ENCODE assay signal across 6 cellular contexts in the genomic region with DNA sequence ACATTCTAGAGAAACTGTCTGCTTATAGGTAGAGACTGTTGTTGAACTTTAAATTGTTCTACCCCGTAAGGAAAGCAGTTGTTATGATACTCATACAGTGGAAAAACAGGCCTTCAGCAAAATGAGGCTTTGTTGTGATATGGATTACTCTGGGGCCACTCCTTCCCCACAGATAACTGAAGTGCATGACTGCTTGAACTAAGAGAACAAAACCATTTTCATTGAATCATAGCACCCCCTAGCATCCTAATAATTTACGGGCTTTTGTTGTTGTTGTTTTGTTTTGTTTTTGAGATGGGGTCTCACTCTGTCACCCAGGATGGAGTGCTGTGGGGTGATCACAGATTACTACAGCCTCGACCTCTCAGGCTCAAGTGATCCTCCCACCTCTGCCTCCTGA. TPM values are rescaled to one million over a fixed set of nuclear protein-coding genes. Genes with fewer than 3 reads are reported as not detected.
DNase-seq lines count a peak whose midpoint lies in the region; ATAC-seq and TF ChIP-seq lines count a peak whose summit lies in the region.
"Not testable (repeated sequence)": the region's sequence is repeated elsewhere in the genome, so short reads cannot be mapped to it uniquely, and the experiment has no call there.

No MANE protein-coding gene starts in this region.

- peak; percentile 17 for TF ChIP-seq CTCF in GM13977 (IDR thresholded peaks at IDR 0.05; ENCODE audit: extremely low read depth, insufficient read depth, missing control alignments)
- not testable (repeated sequence) for TF ChIP-seq CTCF in PC-3 (conservative IDR thresholded peaks at IDR 0.05; ENCODE audit: low read depth, low read length)
- TF ChIP-seq CTCF in MCF 10A (IDR thresholded peaks at IDR 0.05; ENCODE audit: unreplicated experiment): peak; percentile 16

- peak overlapping the region; percentile 62 for H3K27ac Mint-ChIP-seq in activated CD4-positive, alpha-beta T cell treated with anti-CD3 and anti-CD28 coated beads, Interleukin-2, amount 10 ng/mL, durations not matched to agents 7 days and 5 days
- not testable (repeated sequence) for H3K27ac Mint-ChIP-seq in MCF 10A (ENCODE audit: low read depth, unreplicated experiment)
- peak overlapping the region in 7 of 9 donors; percentile 33 to 85 (median 61) for H3K27ac Mint-ChIP-seq in naive thymus-derived CD4-positive, alpha-beta T cell

- ATAC-seq in PC-3; naive thymus-derived CD4-positive, alpha-beta T cell: not testable (repeated sequence)
- ATAC-seq in left lobe of liver: peak; percentile 36

- peaks cover 35% of the 10 kb centered on the region for H3K36me3 Mint-ChIP-seq in activated CD4-positive, alpha-beta T cell treated with anti-CD3 and anti-CD28 coated beads, Interleukin-2, amount 10 ng/mL, durations not matched to agents 7 days and 5 days (ENCODE audit: low read depth)
- H3K36me3 Mint-ChIP-seq in MCF 10A (ENCODE audit: insufficient read depth, unreplicated experiment): peaks cover 17% of the 10 kb centered on the region
- peaks cover 0 to 37% (median 5%) of the 10 kb centered on the region in 5 donors for H3K36me3 Mint-ChIP-seq in naive thymus-derived CD4-positive, alpha-beta T cell

- not testable (repeated sequence) for H3K4me1 ChIP-seq in PC-3 (ENCODE audit: insufficient read depth, low read length)
- H3K4me1 ChIP-seq in naive thymus-derived CD4-positive, alpha-beta T cell (ENCODE audit: control insufficient read depth in 2 of 2, insufficient read depth in 2 of 2, low read length in 2 of 2): peaks cover 0 to 34% of the 10 kb centered on the region in 2 donors

- H2AFZ ChIP-seq in PC-3 (ENCODE audit: low read length): not testable (repeated sequence)

- not testable (repeated sequence) for DNase-seq in GM13977 (ENCODE audit: low spot score); activated CD4-positive, alpha-beta T cell treated with anti-CD3 and anti-CD28 coated beads, Interleukin-2, amount 10 ng/mL, durations not matched to agents 7 days and 5 days; MCF 10A (ENCODE audit: unreplicated experiment); left lobe of liver (ENCODE audit: low spot score); naive thymus-derived CD4-positive, alpha-beta T cell
- peak; percentile 4 for DNase-seq in PC-3

- H3F3A ChIP-seq in PC-3 (ENCODE audit: low read length, unreplicated experiment): not testable (repeated sequence)

- in situ Hi-C loops in GM13977 (cut with MboI; ENCODE audit: low pct_unique_long_range_greater_than_20kb, low sequenced_read_pairs, unreplicated experiment): not testable (repeated sequence)

- not testable (repeated sequence) for H3K9me2 ChIP-seq in PC-3 (replicated peaks; ENCODE audit: low read length)

- H3K4me1 Mint-ChIP-seq in activated CD4-positive, alpha-beta T cell treated with anti-CD3 and anti-CD28 coated beads, Interleukin-2, amount 10 ng/mL, durations not matched to agents 7 days and 5 days: peaks cover 42% of the 10 kb centered on the region
- not testable (repeated sequence) for H3K4me1 Mint-ChIP-seq in MCF 10A (ENCODE audit: insufficient read depth, unreplicated experiment)
- H3K4me1 Mint-ChIP-seq in naive thymus-derived CD4-positive, alpha-beta T cell: peaks cover 14 to 55% (median 45%) of the 10 kb centered on the region in 7 donors

- H3K9ac ChIP-seq in PC-3 (ENCODE audit: low read length): not testable (repeated sequence)

- H3K27me3 ChIP-seq in PC-3 (ENCODE audit: low read length); naive thymus-derived CD4-positive, alpha-beta T cell (ENCODE audit: control insufficient read depth in 2 of 2, insufficient read depth in 2 of 2, low read length in 2 of 2): not testable (repeated sequence)

- H3K4me3 ChIP-seq in PC-3 (ENCODE audit: low read length); naive thymus-derived CD4-positive, alpha-beta T cell (ENCODE audit: low read length): not testable (repeated sequence)

- H3K9me3 Mint-ChIP-seq in activated CD4-positive, alpha-beta T cell treated with anti-CD3 and anti-CD28 coated beads, Interleukin-2, amount 10 ng/mL, durations not matched to agents 7 days and 5 days; MCF 10A (ENCODE audit: unreplicated experiment); naive thymus-derived CD4-positive, alpha-beta T cell: not testable (repeated sequence)

- not testable (repeated sequence) for BruUV-seq in PC-3 (replicated peaks; lab: Mats Ljungman, UMichigan); MCF 10A (replicated peaks; lab: Mats Ljungman, UMichigan)

- H3K4me3 Mint-ChIP-seq in activated CD4-positive, alpha-beta T cell treated with anti-CD3 and anti-CD28 coated beads, Interleukin-2, amount 10 ng/mL, durations not matched to agents 7 days and 5 days; MCF 10A (ENCODE audit: unreplicated experiment); naive thymus-derived CD4-positive, alpha-beta T cell: not testable (repeated sequence)

- H3K36me3 ChIP-seq in PC-3 (ENCODE audit: low read depth, low read length); naive thymus-derived CD4-positive, alpha-beta T cell (ENCODE audit: control insufficient read depth in 2 of 3, insufficient read depth in 3 of 3, low read length in 3 of 3): not testable (repeated sequence)

- H4K20me1 ChIP-seq in PC-3 (ENCODE audit: low read length): not testable (repeated sequence)

- not testable (repeated sequence) for H3K27ac ChIP-seq in PC-3 (ENCODE audit: low read length); naive thymus-derived CD4-positive, alpha-beta T cell (ENCODE audit: low read depth, low read length)

- H3K9me3 ChIP-seq in PC-3 (ENCODE audit: low read length); naive thymus-derived CD4-positive, alpha-beta T cell (ENCODE audit: control insufficient read depth in 2 of 3, low read length in 3 of 3): not testable (repeated sequence)

- not testable (repeated sequence) for H3K79me2 ChIP-seq in PC-3 (ENCODE audit: low read length)

- not testable (repeated sequence) for H3K4me2 ChIP-seq in PC-3 (ENCODE audit: low read length)

- intact Hi-C loops in PC-3 (cut with micrococcal nuclease): not testable (repeated sequence)
- intact Hi-C loops in MCF 10A (cut with micrococcal nuclease): loop anchor here (1.0 kb wide), 1 partner anchor 131 kb away; no protein-coding TSS in a partner anchor
- intact Hi-C loops in naive thymus-derived CD4-positive, alpha-beta T cell (cut with micrococcal nuclease): loop anchor here (1.0 to 10.0 kb wide), 2 partner anchors 131 to 202 kb away; no protein-coding TSS in a partner anchor

- not testable (repeated sequence) for H3K27me3 Mint-ChIP-seq in activated CD4-positive, alpha-beta T cell treated with anti-CD3 and anti-CD28 coated beads, Interleukin-2, amount 10 ng/mL, durations not matched to agents 7 days and 5 days; MCF 10A (ENCODE audit: insufficient read depth, unreplicated experiment); naive thymus-derived CD4-positive, alpha-beta T cell

- CTCF ChIA-PET in PC-3 (lab: Charles Lee); activated CD4-positive, alpha-beta T cell treated with anti-CD3 and anti-CD28 coated beads, Interleukin-2, amount 10 ng/mL, durations not matched to agents 7 days and 5 days (lab: Charles Lee); MCF 10A (lab: Yijun Ruan, JAX); naive thymus-derived CD4-positive, alpha-beta T cell (lab: Charles Lee): not testable (repeated sequence)

- POLR2A ChIA-PET in PC-3 (lab: Charles Lee; ENCODE audit: unreplicated experiment); activated CD4-positive, alpha-beta T cell treated with anti-CD3 and anti-CD28 coated beads, Interleukin-2, amount 10 ng/mL, durations not matched to agents 7 days and 5 days (lab: Charles Lee); MCF 10A (lab: Yijun Ruan, JAX); naive thymus-derived CD4-positive, alpha-beta T cell (lab: Charles Lee): not testable (repeated sequence)

RNA-seq across cellular contexts. Expression of a gene that starts 54.9 kb away (rescaled TPM):
- total RNA-seq in PC-3 (2014; rRNA removed): 10.0 and 11.0 TPM in 2 replicates
- total RNA-seq in activated CD4-positive, alpha-beta T cell treated with anti-CD3 and anti-CD28 coated beads, Interleukin-2, amount 10 ng/mL, durations not matched to agents 7 days and 5 days: 10 to 100 TPM; 27.3 to 30.1 TPM
- 37.1 and 40.0 TPM in 2 replicates for total RNA-seq in MCF 10A (2022)
- 23.0 TPM for total RNA-seq in left lobe of liver
- total RNA-seq in naive thymus-derived CD4-positive, alpha-beta T cell: 10 to 100 TPM; 26.9 to 39.9 (median 27.9) TPM
- polyA plus RNA-seq in naive thymus-derived CD4-positive, alpha-beta T cell: 1 to 10 TPM; 4.8 to 7.4 TPM
